22 cellular contexts compared by ENCODE assay signal in the genomic region with DNA sequence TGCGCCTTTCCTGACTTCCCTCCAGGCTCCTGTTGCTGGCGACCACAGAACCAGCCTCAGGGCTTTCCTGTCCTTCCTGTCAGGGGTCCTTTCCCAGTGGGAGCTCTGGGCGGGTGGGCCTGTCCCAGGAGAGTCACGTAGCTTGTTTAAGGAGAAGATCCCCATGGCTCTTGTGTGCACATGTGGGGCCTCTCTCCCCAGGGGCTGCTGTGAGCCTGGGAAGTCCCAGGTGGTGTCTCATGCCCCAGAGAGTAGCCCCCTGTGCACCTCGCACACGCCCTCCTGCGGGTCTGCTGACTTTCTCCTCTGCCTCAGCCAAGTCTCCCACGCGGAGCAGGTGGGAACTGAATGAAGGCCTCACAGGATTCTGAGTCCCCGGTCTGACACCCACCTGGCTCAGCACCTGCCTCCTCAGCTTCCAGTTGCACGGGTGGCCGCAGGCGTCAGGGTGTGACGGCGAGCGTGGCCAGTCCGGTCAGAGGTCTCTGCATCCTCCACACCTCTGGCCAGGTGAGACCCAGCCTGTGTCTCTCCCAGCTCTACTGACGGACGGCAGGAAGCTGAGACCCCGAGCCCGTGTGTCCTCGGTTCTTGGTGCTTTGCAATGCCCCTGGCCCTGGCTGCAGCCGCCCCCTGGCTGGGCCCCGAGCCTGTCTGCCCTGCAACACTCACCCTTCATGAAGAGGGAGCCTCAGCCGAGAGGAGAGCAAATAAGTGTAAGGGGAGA. TPM values are rescaled to one million over a fixed set of nuclear protein-coding genes. Genes with fewer than 3 reads are reported as not detected.
"Had no signal": no experiment of that assay in that cellular context is flagged by ENCODE, and none has a peak within 500 bp of the region (broad histone marks: within the 10 kb centered on the region; RNA-seq: fewer than 3 reads in every experiment).

No MANE protein-coding gene starts in this region.

- H3K4me3 ChIP-seq: gastrocnemius medialis, heart right ventricle, tibial artery, vagina had no signal

- H3K27ac ChIP-seq: brain microvascular endothelial cell, epithelial cell of prostate, gastrocnemius medialis, heart right ventricle, neutrophil, tibial artery, vagina had no signal

- H3K36me3 ChIP-seq: brain microvascular endothelial cell, gastrocnemius medialis, heart right ventricle, neutrophil, tibial artery, vagina had no signal

- H3K27me3 ChIP-seq: vagina had no signal

- DNase-seq: activated CD4-positive, alpha-beta T cell treated with anti-CD3 and anti-CD28 coated beads, Interleukin-2, amount 50 U/mL, for 1 hour; activated CD8-positive, alpha-beta memory T cell treated with anti-CD3 and anti-CD28 coated beads for 24 hours; activated gamma-delta T cell treated with Interleukin-2 at 50 U/mL for 16 hours; amniotic stem cell; brain microvascular endothelial cell; effector memory CD8-positive, alpha-beta T cell; gastrocnemius medialis; heart right ventricle; midbrain; stimulated activated CD4-positive, alpha-beta T cell treated with anti-CD3 and anti-CD28 coated beads, Interleukin-4, amount 100 ng/mL, for 24 hours; stimulated activated naive CD4-positive, alpha-beta T cell; tibial artery had no signal

- ATAC-seq: activated CD4-positive, CD25-positive, alpha-beta regulatory T cell treated with anti-CD3 and anti-CD28 coated beads, Interleukin-2, amount 50 U/mL, for 24 hours; effector memory CD8-positive, alpha-beta T cell; gastrocnemius medialis; left lobe of liver had no signal

- H3K9me3 ChIP-seq: gastrocnemius medialis, heart right ventricle, neutrophil, tibial artery, vagina had no signal

- H3K4me1 ChIP-seq: gastrocnemius medialis, heart right ventricle had no signal

RNA-seq across cellular contexts. Expression of a gene that starts 5.6 kb away (rescaled TPM):
- total RNA-seq: gastrocnemius medialis, heart right ventricle, left lobe of liver, lung microvascular endothelial cell, myocyte, subcutaneous adipose tissue, vagina had no signal
- polyA plus RNA-seq: keratinocyte had no signal

RNA-seq across cellular contexts. Expression of a gene that starts 24.2 kb away (rescaled TPM):
- total RNA-seq: gastrocnemius medialis, left lobe of liver, lung microvascular endothelial cell, myocyte, skeletal muscle tissue had no signal
- polyA plus RNA-seq: heart right ventricle, keratinocyte had no signal

RNA-seq across cellular contexts. Expression of a gene that starts 33.1 kb away (rescaled TPM):
- total RNA-seq: left lobe of liver, subcutaneous adipose tissue, vagina had no signal
- polyA plus RNA-seq: heart right ventricle, keratinocyte had no signal
